1 cellular context compared by ENCODE assay signal in genomic region chr9:16121168-16121567, GRCh38.
TF ChIP-seq lines count a peak whose summit lies in the region.

No MANE protein-coding gene starts in this region.

TF ChIP-seq in IMR-90, 13 proteins besides CTCF, POLR2A, EP300 and RAD21:
- TF ChIP-seq MAFK (IDR thresholded peaks at IDR 0.05; ENCODE audit: low read depth, low read length) (no peak), BHLHE40 (IDR thresholded peaks at IDR 0.05; ENCODE audit: low read depth, low read length) (no peak), MXI1 (IDR thresholded peaks at IDR 0.05; ENCODE audit: borderline replicate concordance, low read depth, low read length) (no peak), NFE2L2 (IDR thresholded peaks at IDR 0.05; ENCODE audit: low read depth, low read length) (no peak), MAZ (IDR thresholded peaks at IDR 0.05; ENCODE audit: borderline replicate concordance, low read depth, low read length) (no peak), RFX5 (IDR thresholded peaks at IDR 0.05; ENCODE audit: low read depth, low read length) (no peak), CHD1 (IDR thresholded peaks at IDR 0.05; ENCODE audit: low read depth, low read length) (no peak), ELK1 (IDR thresholded peaks at IDR 0.05; ENCODE audit: borderline replicate concordance, low read depth, low read length) (no peak), CEBPB (IDR thresholded peaks at IDR 0.05; ENCODE audit: low read depth, low read length) (no peak)
